Comparison of ENCODE assay signal across 1 cellular context in the genomic region with DNA sequence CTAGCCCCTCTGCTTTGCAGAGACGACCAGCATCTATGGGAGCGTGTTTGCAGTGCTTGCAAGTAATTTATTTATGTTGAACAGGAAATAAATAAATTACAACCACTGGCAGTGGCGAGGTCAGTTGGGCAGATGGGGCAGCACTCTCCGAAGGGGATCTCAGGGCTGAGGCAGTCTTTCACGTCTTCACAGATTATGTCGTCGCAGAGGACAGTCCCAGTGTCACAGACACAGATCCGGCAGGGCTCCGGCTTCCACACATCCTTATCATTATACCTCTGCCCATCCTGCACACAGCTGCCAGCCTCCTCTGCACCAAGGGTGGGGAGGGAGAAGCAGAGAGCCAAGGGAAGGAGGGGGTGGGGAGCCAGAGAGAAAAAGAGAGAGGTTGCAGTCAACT.
TF ChIP-seq lines count a peak whose summit lies in the region.

No MANE protein-coding gene starts in this region.

TF ChIP-seq in GM23338, 12 proteins besides CTCF, POLR2A, EP300 and RAD21 (continued from another document):
- TF ChIP-seq EZH2phosphoT487 (IDR thresholded peaks at IDR 0.05; ENCODE audit: unreplicated experiment) (no peak), ZNF114 (CRISPR knock-in tag; IDR thresholded peaks at IDR 0.05) (no peak), NANOG (IDR thresholded peaks at IDR 0.05; ENCODE audit: borderline replicate concordance) (no peak), JUNB (IDR thresholded peaks at IDR 0.05; ENCODE audit: unreplicated experiment) (no peak), ZNF462 (CRISPR knock-in tag; IDR thresholded peaks at IDR 0.05) (no peak), POLR2AphosphoS5 (IDR thresholded peaks at IDR 0.05; ENCODE audit: low read depth) (no peak), EZH2 (IDR thresholded peaks at IDR 0.05; ENCODE audit: low read depth, unreplicated experiment) (no peak)
- TF ChIP-seq, protein P1, sequence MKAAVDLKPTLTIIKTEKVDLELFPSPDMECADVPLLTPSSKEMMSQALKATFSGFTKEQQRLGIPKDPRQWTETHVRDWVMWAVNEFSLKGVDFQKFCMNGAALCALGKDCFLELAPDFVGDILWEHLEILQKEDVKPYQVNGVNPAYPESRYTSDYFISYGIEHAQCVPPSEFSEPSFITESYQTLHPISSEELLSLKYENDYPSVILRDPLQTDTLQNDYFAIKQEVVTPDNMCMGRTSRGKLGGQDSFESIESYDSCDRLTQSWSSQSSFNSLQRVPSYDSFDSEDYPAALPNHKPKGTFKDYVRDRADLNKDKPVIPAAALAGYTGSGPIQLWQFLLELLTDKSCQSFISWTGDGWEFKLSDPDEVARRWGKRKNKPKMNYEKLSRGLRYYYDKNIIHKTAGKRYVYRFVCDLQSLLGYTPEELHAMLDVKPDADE (IDR thresholded peaks at IDR 0.05), result no peak
